Comparison of ENCODE assay signal across 9 cellular contexts in the genomic region with DNA sequence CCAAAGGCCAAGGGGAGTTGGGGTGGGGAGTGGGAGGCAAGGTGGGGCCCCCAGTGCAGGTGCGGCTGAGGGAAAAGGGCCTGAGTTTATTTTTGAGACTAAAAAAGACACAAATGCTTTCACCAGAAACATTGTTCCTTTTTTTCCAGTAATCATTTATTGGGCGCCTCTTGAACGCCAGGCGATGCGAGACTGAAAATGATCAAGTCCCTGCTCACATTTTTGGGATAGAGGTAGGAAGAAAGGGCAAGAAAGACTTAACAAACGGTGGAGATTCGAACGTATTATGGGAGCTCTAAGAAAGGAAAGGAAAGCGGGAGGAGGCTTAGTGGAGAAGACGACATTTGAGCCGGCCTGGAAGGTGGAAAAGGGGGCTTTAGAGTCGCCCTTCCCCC. TPM values are rescaled to one million over a fixed set of nuclear protein-coding genes. Genes with fewer than 3 reads are reported as not detected.
A peak's percentile ranks its signal among the peaks of the same experiment; 100 is the strongest.
DNase-seq lines count a peak whose midpoint lies in the region; ATAC-seq, FAIRE-seq and TF ChIP-seq lines count a peak whose summit lies in the region.
"Had no signal": no experiment of that assay in that cellular context is flagged by ENCODE, and none has a peak within 500 bp of the region (broad histone marks: within the 10 kb centered on the region; RNA-seq: fewer than 3 reads in every experiment).

No MANE protein-coding gene starts in this region.

- TF ChIP-seq POLR2A in gastroesophageal sphincter (IDR thresholded peaks at IDR 0.05) = no peak

- H3K27ac ChIP-seq in GM23338 (ENCODE audit: low read depth) (peak overlapping the region; percentile 100), VCaP (peak overlapping the region; percentile 97), gastroesophageal sphincter (peak overlapping the region; percentile 84 to 95 (median 90)), skin epidermis (peak overlapping the region; percentile 62 to 96 (median 89))

- H3K4me1 ChIP-seq in GM23338 (ENCODE audit: insufficient read depth) (peaks cover 24% of the 10 kb centered on the region), gastroesophageal sphincter (peaks cover 0 to 63% (median 26%) of the 10 kb centered on the region in 3 donors)

- H2AFZ ChIP-seq in GM23338 = peak overlapping the region; percentile 69; the same call in 1 of the 2 replicates

- H3K27me3 ChIP-seq in GM23338 (ENCODE audit: insufficient read depth) (no peaks in the 10 kb centered on the region), gastroesophageal sphincter (peaks cover 22% of the 10 kb centered on the region)

- H3K4me3 ChIP-seq in GM23338 (peak overlapping the region; percentile 99), gastroesophageal sphincter (peak overlapping the region; percentile 89 to 99), skin epidermis (peak overlapping the region; percentile 81 to 99 (median 95))

- H3K79me2 ChIP-seq in GM23338 (replicated peaks; ENCODE audit: insufficient read depth) = peaks cover 38% of the 10 kb centered on the region

- peaks cover 37% of the 10 kb centered on the region for H3K4me1 Mint-ChIP-seq in GM23338

- H3K9me2 ChIP-seq in GM23338 (ENCODE audit: insufficient read depth) = no peaks in the 10 kb centered on the region

- peak overlapping the region; percentile 99 for H3K4me2 ChIP-seq in GM23338

- H3K27ac Mint-ChIP-seq in GM23338 = peak overlapping the region; percentile 94

- TF ChIP-seq CTCF in GM23338 (conservative IDR thresholded peaks at IDR 0.05; ENCODE audit: low read depth in 2 of 2) = no peak
- no peak for TF ChIP-seq CTCF in VCaP (conservative IDR thresholded peaks at IDR 0.05)
- TF ChIP-seq CTCF in gastroesophageal sphincter (IDR thresholded peaks at IDR 0.05) = no peak

- TF ChIP-seq EP300 in gastroesophageal sphincter (IDR thresholded peaks at IDR 0.05) = no peak

- H3K4me3 Mint-ChIP-seq in GM23338 = peak overlapping the region; percentile 98

- ATAC-seq in GM23338 = no peak
- no peak for ATAC-seq in gastroesophageal sphincter

- no peaks in the 10 kb centered on the region for H3K9me3 ChIP-seq in gastroesophageal sphincter

- no peak for DNase-seq in GM23338 (ENCODE audit: low spot score)
- no peak for DNase-seq in Ammon's horn (ENCODE audit: low spot score)
- DNase-seq in activated CD8-positive, alpha-beta memory T cell treated with anti-CD3 and anti-CD28 coated beads for 24 hours = no peak
- no peak for DNase-seq in HTR-8/SVneo (ENCODE audit: insufficient read length, low spot score)
- no peak for DNase-seq in SK-N-DZ (ENCODE audit: low spot score)

- H3K36me3 ChIP-seq in GM23338 (ENCODE audit: insufficient read depth) (peaks cover 16% of the 10 kb centered on the region), gastroesophageal sphincter (peaks cover 0 to 27% of the 10 kb centered on the region in 2 donors)

- 9 to 22% methylated on average over 7 to 8 of the region's 12 CpGs for WGBS in gastroesophageal sphincter (ENCODE audit: low coverage in 1 of 2), 2 donors

- H4K20me1 ChIP-seq in GM23338 (replicated peaks; ENCODE audit: insufficient read depth) = peaks cover 19% of the 10 kb centered on the region

- FAIRE-seq in HTR-8/SVneo (lab: Jason Lieb, UNC) = no peak

- H3K36me3 Mint-ChIP-seq in GM23338 (ENCODE audit: low read depth) = peaks cover 36% of the 10 kb centered on the region

- no peaks in the 10 kb centered on the region; the same call in 2 of the 3 replicates for H3K9me3 Mint-ChIP-seq in GM23338

- peaks cover 17% of the 10 kb centered on the region for H3K27me3 Mint-ChIP-seq in GM23338 (ENCODE audit: insufficient read depth, low read depth, poor library complexity)

- H3F3A ChIP-seq in GM23338 (replicated peaks; ENCODE audit: low read depth) = peaks cover 14% of the 10 kb centered on the region; the same call in 1 of the 2 replicates

TF ChIP-seq in GM23338, 12 proteins besides CTCF, POLR2A, EP300 and RAD21 (continues in another document):
- TF ChIP-seq NANOG (IDR thresholded peaks at IDR 0.05; ENCODE audit: borderline replicate concordance) (no peak), ZNF114 (CRISPR knock-in tag; IDR thresholded peaks at IDR 0.05) (no peak), ETS1 (IDR thresholded peaks at IDR 0.05) (no peak), POLR2AphosphoS5 (IDR thresholded peaks at IDR 0.05; ENCODE audit: low read depth) (no peak)

RNA-seq across cellular contexts. Expression of gene SF3B2, which starts 0.8 kb away (rescaled TPM):
- total RNA-seq in GM23338 (2014; rRNA removed; shearing (Covaris generic)) = 173 and 180 TPM in 2 replicates
- polyA plus RNA-seq in GM23338 (2016; fragmentation: Nextera tagmentation; extraction: Ambion mirVana) = 173 and 191 TPM in 2 replicates
- 100 to 1,000 TPM; 113 to 179 (median 160) TPM for total RNA-seq in gastroesophageal sphincter
- 164 and 178 TPM in 2 replicates for polyA plus RNA-seq in SK-N-DZ (2014; cell fraction: cytosol; rRNA removed)
- polyA plus RNA-seq in SK-N-DZ (2014; cell fraction: nucleus; rRNA removed) = 157 and 172 TPM in 2 replicates

RNA-seq across cellular contexts. Expression of gene GAL3ST3, which starts 2.4 kb away (rescaled TPM):
- 48.0 and 63.4 TPM in 2 replicates for total RNA-seq in GM23338 (2014; rRNA removed; shearing (Covaris generic))
- polyA plus RNA-seq in GM23338 (2016; fragmentation: Nextera tagmentation; extraction: Ambion mirVana) = 12.7 and 15.6 TPM in 2 replicates
- total RNA-seq in gastroesophageal sphincter = 1 to 10 TPM; 1.2 to 7.8 (median 2.2) TPM
- 7.4 and 9.0 TPM in 2 replicates for polyA plus RNA-seq in SK-N-DZ (2014; cell fraction: cytosol; rRNA removed)
- 12.0 and 12.5 TPM in 2 replicates for polyA plus RNA-seq in SK-N-DZ (2014; cell fraction: nucleus; rRNA removed)
- total RNA-seq: HT1080 had no signal

RNA-seq across cellular contexts. Expression of gene PACS1, which starts 18.7 kb away (rescaled TPM):
- 23.7 and 37.5 TPM in 2 replicates for total RNA-seq in GM23338 (2014; rRNA removed; shearing (Covaris generic))
- 8.0 and 8.8 TPM in 2 replicates for polyA plus RNA-seq in GM23338 (2016; fragmentation: Nextera tagmentation; extraction: Ambion mirVana)
- total RNA-seq in gastroesophageal sphincter = 10 to 100 TPM; 32.7 to 81.8 (median 38.2) TPM
- polyA plus RNA-seq in SK-N-DZ (2014; cell fraction: cytosol; rRNA removed) = 5.9 and 6.4 TPM in 2 replicates
- 3.2 and 7.8 TPM in 2 replicates for polyA plus RNA-seq in SK-N-DZ (2014; cell fraction: nucleus; rRNA removed)

RNA-seq across cellular contexts. Expression of gene CATSPER1, which starts 25.1 kb away (rescaled TPM):
- not detected in 2 replicates for total RNA-seq in GM23338 (2014; rRNA removed; shearing (Covaris generic))
- not detected in 2 replicates for polyA plus RNA-seq in GM23338 (2016; fragmentation: Nextera tagmentation; extraction: Ambion mirVana)
- total RNA-seq in gastroesophageal sphincter = under 1 TPM in 1 of 4 donors, not detected in 3; 0.12 TPM
- polyA plus RNA-seq in SK-N-DZ (2014; cell fraction: cytosol; rRNA removed) = not detected in 2 replicates
- polyA plus RNA-seq in SK-N-DZ (2014; cell fraction: nucleus; rRNA removed) = not detected in 2 replicates

RNA-seq across cellular contexts. Expression of gene CST6, which starts 39.6 kb away (rescaled TPM):
- total RNA-seq in GM23338 (2014; rRNA removed; shearing (Covaris generic)) = 4.2 and 5.9 TPM in 2 replicates
- 8.3 and 9.9 TPM in 2 replicates for polyA plus RNA-seq in GM23338 (2016; fragmentation: Nextera tagmentation; extraction: Ambion mirVana)
- 1 to 10 TPM in 1 of 4 donors, not detected in 3; 1.7 TPM for total RNA-seq in gastroesophageal sphincter
- polyA plus RNA-seq in SK-N-DZ (2014; cell fraction: cytosol; rRNA removed) = not detected in 2 replicates
- not detected in 2 replicates for polyA plus RNA-seq in SK-N-DZ (2014; cell fraction: nucleus; rRNA removed)
- total RNA-seq: HT1080 had no signal
